In genomic region chr11:112837162-112837826, GRCh38 we compare ENCODE assay signal across 11 cellular contexts.
DNase-seq lines count a peak whose midpoint lies in the region; ATAC-seq and TF ChIP-seq lines count a peak whose summit lies in the region.
"Had no signal": no experiment of that assay in that cellular context is flagged by ENCODE, and none has a peak within 500 bp of the region (broad histone marks: within the 10 kb centered on the region; RNA-seq: fewer than 3 reads in every experiment).

No MANE protein-coding gene starts in this region.

- no peaks in the 10 kb centered on the region for H3K27me3 ChIP-seq in right lobe of liver

- DNase-seq in EH (ENCODE audit: low read depth) (peak; percentile 3), NCI-H1092 treated with DMSO at 0.1 percent for 48 hours (lab: John Stamatoyannopoulos, UW) (peak; percentile 46), astrocyte of the spinal cord (ENCODE audit: low read depth, low spot score) (no peak), right lobe of liver (peak; percentile 41 to 58 (median 49)), NOMO-1 treated with dmso at 0.1 percent for 144 hours (lab: John Stamatoyannopoulos, UW; ENCODE audit: unreplicated experiment) (no peak), T-helper 2 cell (no peak)
- DNase-seq in activated naive CD4-positive, alpha-beta T cell treated with anti-CD3 and anti-CD28 coated beads for 36 hours: no peak

- ATAC-seq in right lobe of liver: peak in 2 of 4 donors; percentile 66 to 70
- no peak for ATAC-seq in GM18520 (IDR thresholded peaks at IDR 0.05; ENCODE audit: unreplicated experiment)
- ATAC-seq: stimulated activated memory B cell treated with anti-CD40 and anti-IgM and Interleukin-4, amounts not matched to agents 10 μg/mL and 1 μg/mL and 100 μg/mL, for 72 hours had no signal

- H3K4me3 ChIP-seq in astrocyte of the spinal cord (ENCODE audit: low read depth, low read length): no peak overlapping the region
- no peak overlapping the region for H3K4me3 ChIP-seq in right lobe of liver

- TF ChIP-seq POLR2A in right lobe of liver (IDR thresholded peaks at IDR 0.05): no peak

- H3K4me1 ChIP-seq in right lobe of liver: peaks cover 0 to 4% (median 0%) of the 10 kb centered on the region in 4 donors

- H3K27ac ChIP-seq in right lobe of liver: no peak overlapping the region

- no peaks in the 10 kb centered on the region for H3K36me3 ChIP-seq in right lobe of liver

- in situ Hi-C loops in astrocyte of the spinal cord (cut with HindIII; ENCODE audit: low sequenced_read_pairs): no loop called here

- H3K9me3 Mint-ChIP-seq in activated naive CD4-positive, alpha-beta T cell treated with anti-CD3 and anti-CD28 coated beads for 36 hours: no peaks in the 10 kb centered on the region
- H3K9me3 Mint-ChIP-seq: stimulated activated memory B cell treated with anti-CD40 and anti-IgM and Interleukin-4, amounts not matched to agents 10 μg/mL and 1 μg/mL and 100 μg/mL, for 72 hours; T-helper 2 cell treated with Interferon-gamma antibody and Interleukin-4, amounts not matched to agents 5 μg/mL and 100 μg/mL, for 36 hours had no signal

- CTCF ChIA-PET in activated naive CD4-positive, alpha-beta T cell treated with anti-CD3 and anti-CD28 coated beads for 36 hours (lab: Charles Lee): no interaction called here

- no peaks in the 10 kb centered on the region for H3K36me3 Mint-ChIP-seq in activated naive CD4-positive, alpha-beta T cell treated with anti-CD3 and anti-CD28 coated beads for 36 hours (ENCODE audit: low read depth)
- H3K36me3 Mint-ChIP-seq: activated naive CD8-positive, alpha-beta T cell; stimulated activated memory B cell treated with anti-CD40 and anti-IgM and Interleukin-4, amounts not matched to agents 10 μg/mL and 1 μg/mL and 100 μg/mL, for 72 hours had no signal

- intact Hi-C loops in right lobe of liver (cut with DNase I): no loop called here
- intact Hi-C loops in activated naive CD4-positive, alpha-beta T cell treated with anti-CD3 and anti-CD28 coated beads for 36 hours (cut with micrococcal nuclease): no loop called here

- H3K4me1 Mint-ChIP-seq in activated naive CD4-positive, alpha-beta T cell treated with anti-CD3 and anti-CD28 coated beads for 36 hours (ENCODE audit: low read depth): no peaks in the 10 kb centered on the region
- H3K4me1 Mint-ChIP-seq: stimulated activated memory B cell treated with anti-CD40 and anti-IgM and Interleukin-4, amounts not matched to agents 10 μg/mL and 1 μg/mL and 100 μg/mL, for 72 hours had no signal

- no peaks in the 10 kb centered on the region for H3K9me3 ChIP-seq in right lobe of liver

- H3K4me3 Mint-ChIP-seq in activated naive CD4-positive, alpha-beta T cell treated with anti-CD3 and anti-CD28 coated beads for 36 hours: no peak overlapping the region
- H3K4me3 Mint-ChIP-seq: activated naive CD8-positive, alpha-beta T cell; stimulated activated memory B cell treated with anti-CD40 and anti-IgM and Interleukin-4, amounts not matched to agents 10 μg/mL and 1 μg/mL and 100 μg/mL, for 72 hours; T-helper 2 cell treated with Interferon-gamma antibody and Interleukin-4, amounts not matched to agents 5 μg/mL and 100 μg/mL, for 36 hours had no signal

- no peak overlapping the region for H3K27ac Mint-ChIP-seq in activated naive CD4-positive, alpha-beta T cell treated with anti-CD3 and anti-CD28 coated beads for 36 hours
- H3K27ac Mint-ChIP-seq: activated naive CD8-positive, alpha-beta T cell; stimulated activated memory B cell treated with anti-CD40 and anti-IgM and Interleukin-4, amounts not matched to agents 10 μg/mL and 1 μg/mL and 100 μg/mL, for 72 hours; T-helper 2 cell treated with Interferon-gamma antibody and Interleukin-4, amounts not matched to agents 5 μg/mL and 100 μg/mL, for 36 hours had no signal

- WGBS in right lobe of liver (ENCODE audit: insufficient coverage, low coverage, low lambda C conversion rate, missing lambda C conversion rate): 63% methylated on average over 6 of the region's 8 CpGs

- H3K27me3 Mint-ChIP-seq in activated naive CD4-positive, alpha-beta T cell treated with anti-CD3 and anti-CD28 coated beads for 36 hours (ENCODE audit: low read depth): peaks cover 7% of the 10 kb centered on the region
- H3K27me3 Mint-ChIP-seq: activated naive CD8-positive, alpha-beta T cell; stimulated activated memory B cell treated with anti-CD40 and anti-IgM and Interleukin-4, amounts not matched to agents 10 μg/mL and 1 μg/mL and 100 μg/mL, for 72 hours had no signal

- TF ChIP-seq CTCF in astrocyte of the spinal cord (IDR thresholded peaks at IDR 0.05; ENCODE audit: low read depth, low read length): peak; percentile 4
- TF ChIP-seq CTCF in right lobe of liver (IDR thresholded peaks at IDR 0.05): no peak

Comparison
In these comparisons a context has a peak if more than half of its experiments do, and no peak if none do; other contexts are left out.
1. DNase-seq: peak in EH (single experiment), NCI-H1092 treated with DMSO at 0.1 percent for 48 hours (single experiment) and right lobe of liver (3 of 3); none in astrocyte of the spinal cord (single experiment), NOMO-1 treated with dmso at 0.1 percent for 144 hours (single experiment), activated naive CD4-positive, alpha-beta T cell treated with anti-CD3 and anti-CD28 coated beads for 36 hours (single experiment) and T-helper 2 cell (0 of 5).